ENCODE assay signal across 1 cellular context in genomic region chr1:6359568-6360496, GRCh38.
TF ChIP-seq lines count a peak whose summit lies in the region.

No MANE protein-coding gene starts in this region.

TF ChIP-seq in HepG2, 621 proteins besides CTCF, POLR2A, EP300 and RAD21 (continued from another document):
- peak; percentile 54; the same call in 1 of the 2 replicates for TF ChIP-seq THRA (CRISPR knock-in tag; IDR thresholded peaks at IDR 0.05; ENCODE audit: borderline replicate concordance)
- peak; percentile 42; the same call in 1 of the 2 replicates for TF ChIP-seq ZNF598 (CRISPR knock-in tag; IDR thresholded peaks at IDR 0.05; ENCODE audit: borderline replicate concordance)
- no peak for TF ChIP-seq ZNF562 (CRISPR knock-in tag; IDR thresholded peaks at IDR 0.05; ENCODE audit: borderline replicate concordance)
- TF ChIP-seq, protein P1, sequence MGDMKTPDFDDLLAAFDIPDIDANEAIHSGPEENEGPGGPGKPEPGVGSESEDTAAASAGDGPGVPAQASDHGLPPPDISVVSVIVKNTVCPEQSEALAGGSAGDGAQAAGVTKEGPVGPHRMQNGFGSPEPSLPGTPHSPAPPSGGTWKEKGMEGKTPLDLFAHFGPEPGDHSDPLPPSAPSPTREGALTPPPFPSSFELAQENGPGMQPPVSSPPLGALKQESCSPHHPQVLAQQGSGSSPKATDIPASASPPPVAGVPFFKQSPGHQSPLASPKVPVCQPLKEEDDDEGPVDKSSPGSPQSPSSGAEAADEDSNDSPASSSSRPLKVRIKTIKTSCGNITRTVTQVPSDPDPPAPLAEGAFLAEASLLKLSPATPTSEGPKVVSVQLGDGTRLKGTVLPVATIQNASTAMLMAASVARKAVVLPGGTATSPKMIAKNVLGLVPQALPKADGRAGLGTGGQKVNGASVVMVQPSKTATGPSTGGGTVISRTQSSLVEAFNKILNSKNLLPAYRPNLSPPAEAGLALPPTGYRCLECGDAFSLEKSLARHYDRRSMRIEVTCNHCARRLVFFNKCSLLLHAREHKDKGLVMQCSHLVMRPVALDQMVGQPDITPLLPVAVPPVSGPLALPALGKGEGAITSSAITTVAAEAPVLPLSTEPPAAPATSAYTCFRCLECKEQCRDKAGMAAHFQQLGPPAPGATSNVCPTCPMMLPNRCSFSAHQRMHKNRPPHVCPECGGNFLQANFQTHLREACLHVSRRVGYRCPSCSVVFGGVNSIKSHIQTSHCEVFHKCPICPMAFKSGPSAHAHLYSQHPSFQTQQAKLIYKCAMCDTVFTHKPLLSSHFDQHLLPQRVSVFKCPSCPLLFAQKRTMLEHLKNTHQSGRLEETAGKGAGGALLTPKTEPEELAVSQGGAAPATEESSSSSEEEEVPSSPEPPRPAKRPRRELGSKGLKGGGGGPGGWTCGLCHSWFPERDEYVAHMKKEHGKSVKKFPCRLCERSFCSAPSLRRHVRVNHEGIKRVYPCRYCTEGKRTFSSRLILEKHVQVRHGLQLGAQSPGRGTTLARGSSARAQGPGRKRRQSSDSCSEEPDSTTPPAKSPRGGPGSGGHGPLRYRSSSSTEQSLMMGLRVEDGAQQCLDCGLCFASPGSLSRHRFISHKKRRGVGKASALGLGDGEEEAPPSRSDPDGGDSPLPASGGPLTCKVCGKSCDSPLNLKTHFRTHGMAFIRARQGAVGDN (CRISPR knock-in tag; IDR thresholded peaks at IDR 0.05), result peak; percentile 93
- no peak for TF ChIP-seq KMT2B (CRISPR knock-in tag; IDR thresholded peaks at IDR 0.05)
- TF ChIP-seq POLR2G (IDR thresholded peaks at IDR 0.05; ENCODE audit: low read depth, low read length), result peak; percentile 62; the same call in 1 of the 2 replicates
- TF ChIP-seq HNRNPK (IDR thresholded peaks at IDR 0.05; ENCODE audit: low read depth, low read length, poor library complexity, severe bottlenecking), result no peak
- TF ChIP-seq, protein P2, sequence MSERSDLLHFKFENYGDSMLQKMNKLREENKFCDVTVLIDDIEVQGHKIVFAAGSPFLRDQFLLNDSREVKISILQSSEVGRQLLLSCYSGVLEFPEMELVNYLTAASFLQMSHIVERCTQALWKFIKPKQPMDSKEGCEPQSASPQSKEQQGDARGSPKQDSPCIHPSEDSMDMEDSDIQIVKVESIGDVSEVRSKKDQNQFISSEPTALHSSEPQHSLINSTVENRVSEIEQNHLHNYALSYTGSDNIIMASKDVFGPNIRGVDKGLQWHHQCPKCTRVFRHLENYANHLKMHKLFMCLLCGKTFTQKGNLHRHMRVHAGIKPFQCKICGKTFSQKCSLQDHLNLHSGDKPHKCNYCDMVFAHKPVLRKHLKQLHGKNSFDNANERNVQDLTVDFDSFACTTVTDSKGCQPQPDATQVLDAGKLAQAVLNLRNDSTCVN (CRISPR knock-in tag; IDR thresholded peaks at IDR 0.05; ENCODE audit: borderline replicate concordance), result no peak
- 0 out of 2 replicates have a peak, but pooled peaks have one; percentile 40 for TF ChIP-seq ZKSCAN8 (CRISPR knock-in tag; IDR thresholded peaks at IDR 0.05; ENCODE audit: borderline replicate concordance)
- TF ChIP-seq CEBPG (CRISPR knock-in tag; IDR thresholded peaks at IDR 0.05), result peak; percentile 48
- no peak for TF ChIP-seq ZNF503 (CRISPR knock-in tag; IDR thresholded peaks at IDR 0.05)
- TF ChIP-seq, protein P3, sequence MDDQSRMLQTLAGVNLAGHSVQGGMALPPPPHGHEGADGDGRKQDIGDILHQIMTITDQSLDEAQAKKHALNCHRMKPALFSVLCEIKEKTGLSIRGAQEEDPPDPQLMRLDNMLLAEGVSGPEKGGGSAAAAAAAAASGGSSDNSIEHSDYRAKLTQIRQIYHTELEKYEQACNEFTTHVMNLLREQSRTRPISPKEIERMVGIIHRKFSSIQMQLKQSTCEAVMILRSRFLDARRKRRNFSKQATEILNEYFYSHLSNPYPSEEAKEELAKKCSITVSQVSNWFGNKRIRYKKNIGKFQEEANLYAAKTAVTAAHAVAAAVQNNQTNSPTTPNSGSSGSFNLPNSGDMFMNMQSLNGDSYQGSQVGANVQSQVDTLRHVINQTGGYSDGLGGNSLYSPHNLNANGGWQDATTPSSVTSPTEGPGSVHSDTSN (CRISPR knock-in tag; IDR thresholded peaks at IDR 0.05; ENCODE audit: borderline replicate concordance), result no peak
- peak; percentile 86 for TF ChIP-seq TARDBP (CRISPR knock-in tag; IDR thresholded peaks at IDR 0.05)
- 0 out of 2 replicates have a peak, but pooled peaks have one; percentile 17 for TF ChIP-seq PRDM10 (CRISPR knock-in tag; IDR thresholded peaks at IDR 0.05; ENCODE audit: low read depth)
- peak; percentile 65; the same call in 1 of the 2 replicates for TF ChIP-seq MAZ (IDR thresholded peaks at IDR 0.05; ENCODE audit: borderline replicate concordance, low read depth, low read length)
- TF ChIP-seq MAZ (CRISPR knock-in tag; IDR thresholded peaks at IDR 0.05; ENCODE audit: low read depth), result peak; percentile 59; the same call in 1 of the 2 replicates
- TF ChIP-seq, protein P4, sequence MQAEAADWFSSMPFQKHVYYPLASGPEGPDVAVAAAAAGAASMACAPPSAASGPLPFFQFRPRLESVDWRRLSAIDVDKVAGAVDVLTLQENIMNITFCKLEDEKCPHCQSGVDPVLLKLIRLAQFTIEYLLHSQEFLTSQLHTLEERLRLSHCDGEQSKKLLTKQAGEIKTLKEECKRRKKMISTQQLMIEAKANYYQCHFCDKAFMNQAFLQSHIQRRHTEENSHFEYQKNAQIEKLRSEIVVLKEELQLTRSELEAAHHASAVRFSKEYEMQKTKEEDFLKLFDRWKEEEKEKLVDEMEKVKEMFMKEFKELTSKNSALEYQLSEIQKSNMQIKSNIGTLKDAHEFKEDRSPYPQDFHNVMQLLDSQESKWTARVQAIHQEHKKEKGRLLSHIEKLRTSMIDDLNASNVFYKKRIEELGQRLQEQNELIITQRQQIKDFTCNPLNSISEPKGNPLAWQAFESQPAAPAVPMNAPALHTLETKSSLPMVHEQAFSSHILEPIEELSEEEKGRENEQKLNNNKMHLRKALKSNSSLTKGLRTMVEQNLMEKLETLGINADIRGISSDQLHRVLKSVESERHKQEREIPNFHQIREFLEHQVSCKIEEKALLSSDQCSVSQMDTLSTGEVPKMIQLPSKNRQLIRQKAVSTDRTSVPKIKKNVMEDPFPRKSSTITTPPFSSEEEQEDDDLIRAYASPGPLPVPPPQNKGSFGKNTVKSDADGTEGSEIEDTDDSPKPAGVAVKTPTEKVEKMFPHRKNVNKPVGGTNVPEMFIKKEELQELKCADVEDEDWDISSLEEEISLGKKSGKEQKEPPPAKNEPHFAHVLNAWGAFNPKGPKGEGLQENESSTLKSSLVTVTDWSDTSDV (CRISPR knock-in tag; IDR thresholded peaks at IDR 0.05), result no peak
- TF ChIP-seq ZNF747 (CRISPR knock-in tag; IDR thresholded peaks at IDR 0.05; ENCODE audit: borderline replicate concordance), result peak; percentile 69; the same call in 1 of the 2 replicates
- 0 out of 2 replicates have a peak, but pooled peaks have one; percentile 23 for TF ChIP-seq NR2F6 (IDR thresholded peaks at IDR 0.05)
- peak; percentile 50; the same call in 1 of the 2 replicates for TF ChIP-seq NR2F6 (CRISPR knock-in tag; IDR thresholded peaks at IDR 0.05)
- TF ChIP-seq, protein P5, sequence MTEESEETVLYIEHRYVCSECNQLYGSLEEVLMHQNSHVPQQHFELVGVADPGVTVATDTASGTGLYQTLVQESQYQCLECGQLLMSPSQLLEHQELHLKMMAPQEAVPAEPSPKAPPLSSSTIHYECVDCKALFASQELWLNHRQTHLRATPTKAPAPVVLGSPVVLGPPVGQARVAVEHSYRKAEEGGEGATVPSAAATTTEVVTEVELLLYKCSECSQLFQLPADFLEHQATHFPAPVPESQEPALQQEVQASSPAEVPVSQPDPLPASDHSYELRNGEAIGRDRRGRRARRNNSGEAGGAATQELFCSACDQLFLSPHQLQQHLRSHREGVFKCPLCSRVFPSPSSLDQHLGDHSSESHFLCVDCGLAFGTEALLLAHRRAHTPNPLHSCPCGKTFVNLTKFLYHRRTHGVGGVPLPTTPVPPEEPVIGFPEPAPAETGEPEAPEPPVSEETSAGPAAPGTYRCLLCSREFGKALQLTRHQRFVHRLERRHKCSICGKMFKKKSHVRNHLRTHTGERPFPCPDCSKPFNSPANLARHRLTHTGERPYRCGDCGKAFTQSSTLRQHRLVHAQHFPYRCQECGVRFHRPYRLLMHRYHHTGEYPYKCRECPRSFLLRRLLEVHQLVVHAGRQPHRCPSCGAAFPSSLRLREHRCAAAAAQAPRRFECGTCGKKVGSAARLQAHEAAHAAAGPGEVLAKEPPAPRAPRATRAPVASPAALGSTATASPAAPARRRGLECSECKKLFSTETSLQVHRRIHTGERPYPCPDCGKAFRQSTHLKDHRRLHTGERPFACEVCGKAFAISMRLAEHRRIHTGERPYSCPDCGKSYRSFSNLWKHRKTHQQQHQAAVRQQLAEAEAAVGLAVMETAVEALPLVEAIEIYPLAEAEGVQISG (CRISPR knock-in tag; IDR thresholded peaks at IDR 0.05), result peak; percentile 94
